In the genomic region with DNA sequence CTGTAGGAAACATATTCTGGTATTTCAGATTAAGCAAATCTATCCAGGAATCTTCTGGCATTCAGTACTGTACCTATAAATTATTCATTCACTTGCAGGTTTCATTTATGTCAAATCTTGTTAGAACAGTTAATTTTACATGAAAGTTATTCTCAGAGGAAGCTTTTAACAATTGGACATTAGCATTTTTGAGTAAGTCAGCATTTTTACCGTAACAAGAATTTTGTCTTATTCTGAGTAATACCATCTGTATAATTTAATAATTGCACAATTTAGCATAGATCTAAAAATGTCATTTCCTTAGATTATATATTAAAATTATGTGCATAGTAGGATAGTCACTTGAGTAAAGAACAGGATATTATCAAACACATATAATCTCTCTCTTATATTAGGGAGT, we compare ENCODE assay signal across 24 cellular contexts.
"Had no signal": no experiment of that assay in that cellular context is flagged by ENCODE, and none has a peak within 500 bp of the region (broad histone marks: within the 10 kb centered on the region; RNA-seq: fewer than 3 reads in every experiment).

No MANE protein-coding gene starts in this region.

- H3K4me1 ChIP-seq: esophagus muscularis mucosa, foreskin keratinocyte, gastroesophageal sphincter, heart left ventricle, left ventricle myocardium inferior, lower lobe of right lung had no signal

- H3K4me3 ChIP-seq: coronary artery, dorsolateral prefrontal cortex, esophagus muscularis mucosa, gastroesophageal sphincter, heart left ventricle, hepatocyte, left ventricle myocardium inferior, lower lobe of right lung, mucosa of descending colon had no signal

- H2AFZ ChIP-seq: hepatocyte had no signal

- H3K27ac ChIP-seq: coronary artery, dorsolateral prefrontal cortex, esophagus muscularis mucosa, foreskin keratinocyte, gastroesophageal sphincter, heart left ventricle, hepatocyte, left ventricle myocardium inferior, lower lobe of right lung had no signal

- H3K79me2 ChIP-seq: hepatocyte had no signal

- H3K9me3 ChIP-seq: esophagus muscularis mucosa, lower lobe of right lung had no signal

- H3K27me3 ChIP-seq: dorsolateral prefrontal cortex, esophagus muscularis mucosa, foreskin keratinocyte, gastroesophageal sphincter, heart left ventricle, hepatocyte had no signal

- H3K36me3 ChIP-seq: esophagus muscularis mucosa, gastroesophageal sphincter, heart left ventricle, left ventricle myocardium inferior, lower lobe of right lung had no signal

- FAIRE-seq: endothelial cell of umbilical vein had no signal

- H3K4me2 ChIP-seq: hepatocyte had no signal

- ATAC-seq: foreskin keratinocyte; gastroesophageal sphincter; heart left ventricle; left colon; left lobe of liver; lower lobe of right lung; mucosa of descending colon; naive thymus-derived CD8-positive, alpha-beta T cell had no signal

- DNase-seq: dermis blood vessel endothelial cell; dorsolateral prefrontal cortex; effector CD4-positive, alpha-beta T cell; effector memory CD4-positive, alpha-beta T cell; foreskin keratinocyte; heart left ventricle; hypothalamus; immature natural killer cell; islet precursor cell; kidney; kidney glomerular epithelial cell; left colon; left ventricle myocardium inferior; lower lobe of right lung; mesenchymal stem cell; mucosa of descending colon; naive B cell; naive thymus-derived CD8-positive, alpha-beta T cell had no signal
